In genomic region chr11:116543099-116543498, GRCh38 we compare ENCODE assay signal across 26 cellular contexts.
"Had no signal": no experiment of that assay in that cellular context is flagged by ENCODE, and none has a peak within 500 bp of the region (broad histone marks: within the 10 kb centered on the region; RNA-seq: fewer than 3 reads in every experiment).

No MANE protein-coding gene starts in this region.

- H3K27ac ChIP-seq: neutrophil, pancreas, psoas muscle, suprapubic skin, testis, tibial artery, transverse colon, vagina had no signal

- FAIRE-seq: pancreas, small intestine had no signal

- H3K9me3 ChIP-seq: neutrophil, pancreas, psoas muscle, suprapubic skin, testis, transverse colon, vagina had no signal

- DNase-seq: naive B cell; naive thymus-derived CD8-positive, alpha-beta T cell; nephron progenitor cell; nucleus accumbens; pancreas; psoas muscle; right cardiac atrium; small intestine; stimulated activated CD4-positive, alpha-beta T cell treated with anti-CD3 and anti-CD28 coated beads, Interleukin-15, amount 100 ng/mL, for 24 hours; stimulated activated CD4-positive, alpha-beta T cell treated with anti-CD3 and anti-CD28 coated beads, Interleukin-2, amount 100 ng/mL, for 24 hours; stimulated activated CD4-positive, alpha-beta T cell treated with anti-CD3 and anti-CD28 coated beads, Interleukin-2, amount 100 ng/mL, for 48 hours; stimulated activated CD4-positive, alpha-beta T cell treated with anti-CD3 and anti-CD28 coated beads, Interleukin-4, amount 100 ng/mL, for 4 hours; stimulated activated CD8-positive, alpha-beta memory T cell treated with anti-CD3 and anti-CD28 coated beads, Interleukin-4, amount 100 ng/mL, for 48 hours; stimulated activated naive CD4-positive, alpha-beta T cell; stimulated activated naive CD8-positive, alpha-beta T cell treated with anti-CD3 and anti-CD28 coated beads, Interleukin-15, amount 100 ng/mL, for 72 hours; stimulated activated naive CD8-positive, alpha-beta T cell treated with anti-CD3 and anti-CD28 coated beads, Interleukin-15, Interleukin-2, amounts not matched to agents 100 U/mL and 50 U/mL, for 24 hours; substantia nigra; testis; transverse colon had no signal

- H3K4me3 ChIP-seq: pancreas, psoas muscle, suprapubic skin, testis, tibial artery, transverse colon, vagina had no signal

- H3K27me3 ChIP-seq: pancreas, testis, transverse colon, vagina had no signal

- H3K36me3 ChIP-seq: neutrophil, pancreas, suprapubic skin, tibial artery, transverse colon, vagina had no signal

- H3K4me1 ChIP-seq: pancreas, psoas muscle, suprapubic skin, testis, tibial artery, transverse colon, vagina had no signal

- ATAC-seq: naive thymus-derived CD8-positive, alpha-beta T cell; natural killer cell treated with Interleukin-12 subunit alpha and Interleukin-12 subunit beta and Interleukin-15 and Interleukin-18, amount 100 ng/mL, for 72 hours; pancreas; psoas muscle; right cardiac atrium; sciatic nerve; stimulated activated memory B cell treated with anti-CD40 and anti-IgM and Interleukin-4, amounts not matched to agents 10 μg/mL and 1 μg/mL and 100 μg/mL, for 72 hours; stimulated activated naive CD8-positive, alpha-beta T cell treated with anti-CD3 and anti-CD28 coated beads, Interleukin-15, amount 100 ng/mL, for 72 hours; stimulated activated naive CD8-positive, alpha-beta T cell treated with anti-CD3 and anti-CD28 coated beads, Interleukin-15, Interleukin-2, amounts not matched to agents 100 U/mL and 50 U/mL, for 24 hours had no signal
